In genomic region chr1:222817529-222817928, GRCh38 we compare ENCODE assay signal across 10 cellular contexts. TPM values are rescaled to one million over a fixed set of nuclear protein-coding genes. Genes with fewer than 3 reads are reported as not detected.
A peak's percentile ranks its signal among the peaks of the same experiment; 100 is the strongest.
DNase-seq lines count a peak whose midpoint lies in the region; ATAC-seq and TF ChIP-seq lines count a peak whose summit lies in the region.
"Had no signal": no experiment of that assay in that cellular context is flagged by ENCODE, and none has a peak within 500 bp of the region (broad histone marks: within the 10 kb centered on the region; RNA-seq: fewer than 3 reads in every experiment).

No MANE protein-coding gene starts in this region.

- DNase-seq in activated T-cell treated with anti-CD3 and anti-CD28 coated beads, Interleukin-2, amount 50 U/mL, for 4 hours = no peak
- DNase-seq in activated T-cell treated with anti-CD3 and anti-CD28 coated beads for 4 hours (no peak), amniotic epithelial cell (ENCODE audit: low read depth) (peak; percentile 82), left lung (no peak), upper lobe of right lung (no peak)
- DNase-seq in effector CD8-positive, alpha-beta T cell (lab: John Stamatoyannopoulos, UW) = no peak
- no peak for DNase-seq in T-helper 2 cell treated with Interferon-gamma antibody and Interleukin-4, amounts not matched to agents 5 μg/mL and 100 μg/mL, for 36 hours (ENCODE audit: low spot score)
- DNase-seq: dorsolateral prefrontal cortex had no signal

- H3K4me1 ChIP-seq in left lung = peaks cover 11 to 42% of the 10 kb centered on the region in 2 donors
- H3K4me1 ChIP-seq in upper lobe of right lung = peaks cover 17% of the 10 kb centered on the region

- H3K4me3 ChIP-seq in left lung (no peak overlapping the region), upper lobe of right lung (no peak overlapping the region)
- H3K4me3 ChIP-seq: BLaER1 had no signal

- H3K27me3 Mint-ChIP-seq in activated T-cell treated with anti-CD3 and anti-CD28 coated beads, Interleukin-2, amount 50 U/mL, for 4 hours (ENCODE audit: low read depth) = no peaks in the 10 kb centered on the region
- H3K27me3 Mint-ChIP-seq in T-helper 2 cell treated with Interferon-gamma antibody and Interleukin-4, amounts not matched to agents 5 μg/mL and 100 μg/mL, for 36 hours (ENCODE audit: low read depth) = peaks cover under 1% of the 10 kb centered on the region

- H3K27ac ChIP-seq in left lung = peak overlapping the region; percentile 56 to 67
- H3K27ac ChIP-seq in upper lobe of right lung = no peak overlapping the region
- H3K27ac ChIP-seq: BLaER1 had no signal

- H3K27me3 ChIP-seq in left lung (no peaks in the 10 kb centered on the region), upper lobe of right lung (no peaks in the 10 kb centered on the region)
- H3K27me3 ChIP-seq: BLaER1, dorsolateral prefrontal cortex had no signal

- H3K9me3 Mint-ChIP-seq in activated T-cell treated with anti-CD3 and anti-CD28 coated beads, Interleukin-2, amount 50 U/mL, for 4 hours = peaks cover 4% of the 10 kb centered on the region
- H3K9me3 Mint-ChIP-seq in T-helper 2 cell treated with Interferon-gamma antibody and Interleukin-4, amounts not matched to agents 5 μg/mL and 100 μg/mL, for 36 hours = no peaks in the 10 kb centered on the region

- ATAC-seq in activated T-cell treated with anti-CD3 and anti-CD28 coated beads, Interleukin-2, amount 50 U/mL, for 4 hours = no peak
- peak; percentile 62 for ATAC-seq in left lung
- peak; percentile 48 for ATAC-seq in upper lobe of right lung
- ATAC-seq in GM21367 (IDR thresholded peaks at IDR 0.05; ENCODE audit: unreplicated experiment) = no peak

- H3K4me3 Mint-ChIP-seq in activated T-cell treated with anti-CD3 and anti-CD28 coated beads, Interleukin-2, amount 50 U/mL, for 4 hours = peak overlapping the region; percentile 19
- no peak overlapping the region for H3K4me3 Mint-ChIP-seq in T-helper 2 cell treated with Interferon-gamma antibody and Interleukin-4, amounts not matched to agents 5 μg/mL and 100 μg/mL, for 36 hours

- no peaks in the 10 kb centered on the region for H3K36me3 ChIP-seq in left lung
- no peaks in the 10 kb centered on the region for H3K36me3 ChIP-seq in upper lobe of right lung
- H3K36me3 ChIP-seq: BLaER1 had no signal

- H3K27ac Mint-ChIP-seq in T-helper 2 cell treated with Interferon-gamma antibody and Interleukin-4, amounts not matched to agents 5 μg/mL and 100 μg/mL, for 36 hours = no peak overlapping the region

- TF ChIP-seq CTCF in left lung (IDR thresholded peaks at IDR 0.05) = no peak
- TF ChIP-seq CTCF in upper lobe of right lung (IDR thresholded peaks at IDR 0.05) = no peak

- intact Hi-C loops in left lung (cut with DNase I) = no loop called here
- intact Hi-C loops in upper lobe of right lung (cut with DNase I) = no loop called here

- H3K4me1 Mint-ChIP-seq in activated T-cell treated with anti-CD3 and anti-CD28 coated beads, Interleukin-2, amount 50 U/mL, for 4 hours (ENCODE audit: low read depth) = peaks cover 27% of the 10 kb centered on the region
- H3K4me1 Mint-ChIP-seq in T-helper 2 cell treated with Interferon-gamma antibody and Interleukin-4, amounts not matched to agents 5 μg/mL and 100 μg/mL, for 36 hours (ENCODE audit: low read depth) = peaks cover 15% of the 10 kb centered on the region

- no peaks in the 10 kb centered on the region for H3K9me3 ChIP-seq in left lung
- H3K9me3 ChIP-seq in upper lobe of right lung = no peaks in the 10 kb centered on the region
- H3K9me3 ChIP-seq: BLaER1 had no signal

- no peaks in the 10 kb centered on the region for H3K36me3 Mint-ChIP-seq in activated T-cell treated with anti-CD3 and anti-CD28 coated beads, Interleukin-2, amount 50 U/mL, for 4 hours (ENCODE audit: insufficient read depth)
- no peaks in the 10 kb centered on the region for H3K36me3 Mint-ChIP-seq in T-helper 2 cell treated with Interferon-gamma antibody and Interleukin-4, amounts not matched to agents 5 μg/mL and 100 μg/mL, for 36 hours (ENCODE audit: low read depth)

RNA-seq across cellular contexts. Expression of gene DISP1, which starts 2.7 kb away (rescaled TPM):
- total RNA-seq in activated T-cell treated with anti-CD3 and anti-CD28 coated beads, Interleukin-2, amount 50 U/mL, for 4 hours = 1 to 10 TPM; 1.0 to 1.9 (median 1.1) TPM
- total RNA-seq in left lung = 10 to 100 TPM; 17.2 to 23.9 TPM
- 22.9 TPM for total RNA-seq in upper lobe of right lung

Comparison
In these comparisons a context has a peak if more than half of its experiments do, and no peak if none do; other contexts are left out.
1. ATAC-seq: peak in left lung (single experiment) and upper lobe of right lung (single experiment); none in activated T-cell treated with anti-CD3 and anti-CD28 coated beads, Interleukin-2, amount 50 U/mL, for 4 hours (0 of 2) and GM21367 (single experiment).